ENCODE assay signal across 19 cellular contexts in the genomic region with DNA sequence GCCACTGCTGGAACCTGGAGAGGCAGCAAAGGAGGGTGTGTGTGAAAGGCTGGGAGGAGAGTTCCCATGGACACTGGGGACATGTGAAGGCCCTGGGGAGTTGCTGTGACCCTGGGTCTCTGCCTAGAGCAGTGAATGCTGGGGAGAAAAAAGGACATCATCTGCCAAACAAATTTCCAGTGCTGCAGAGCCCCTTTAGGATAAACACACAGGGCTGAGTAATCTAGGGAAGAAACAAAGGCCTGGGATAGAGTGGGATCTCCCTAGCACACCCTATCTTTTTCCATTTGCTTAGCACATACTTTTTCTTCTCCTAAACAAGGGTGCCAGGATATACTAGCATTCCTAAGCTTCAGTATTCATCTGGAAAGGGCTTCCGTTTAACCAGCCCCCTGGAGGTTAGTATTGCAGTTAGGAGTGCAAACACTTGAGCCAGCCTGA. TPM values are rescaled to one million over a fixed set of nuclear protein-coding genes. Genes with fewer than 3 reads are reported as not detected.
A peak's percentile ranks its signal among the peaks of the same experiment; 100 is the strongest.
DNase-seq lines count a peak whose midpoint lies in the region; ATAC-seq and TF ChIP-seq lines count a peak whose summit lies in the region.
"Had no signal": no experiment of that assay in that cellular context is flagged by ENCODE, and none has a peak within 500 bp of the region (broad histone marks: within the 10 kb centered on the region; RNA-seq: fewer than 3 reads in every experiment).

No MANE protein-coding gene starts in this region.

- no peaks in the 10 kb centered on the region for H3K9me3 ChIP-seq in BLaER1 treated with 17β-estradiol and CSF1 and Interleukin-3, amounts not matched to agents 10 nM and 100 nM (replicated peaks in 1 of 11)
- H3K9me3 ChIP-seq in cardiac muscle cell (ENCODE audit: low read depth) (no peaks in the 10 kb centered on the region), osteoblast (ENCODE audit: low read depth, low read length) (no peaks in the 10 kb centered on the region), PC-3 (ENCODE audit: low read length) (no peaks in the 10 kb centered on the region)
- H3K9me3 ChIP-seq: upper lobe of right lung had no signal

- H3K9me2 ChIP-seq in PC-3 (replicated peaks; ENCODE audit: low read length): no peaks in the 10 kb centered on the region

- peak; percentile 54 for ATAC-seq in WTC11
- no peak for ATAC-seq in HG03439 (IDR thresholded peaks at IDR 0.05; ENCODE audit: unreplicated experiment)
- no peak for ATAC-seq in PC-3
- ATAC-seq in HG02588 (IDR thresholded peaks at IDR 0.05; ENCODE audit: unreplicated experiment): no peak
- ATAC-seq: K562, upper lobe of right lung had no signal

- peaks cover 26 to 98% (median 77%) of the 10 kb centered on the region in 10 experiments for H3K4me1 ChIP-seq in BLaER1 treated with 17β-estradiol and CSF1 and Interleukin-3, amounts not matched to agents 10 nM and 100 nM
- H3K4me1 ChIP-seq in cardiac muscle cell (ENCODE audit: low read depth): peaks cover 27% of the 10 kb centered on the region
- peaks cover 2% of the 10 kb centered on the region for H3K4me1 ChIP-seq in osteoblast (ENCODE audit: insufficient read depth, low read length)
- H3K4me1 ChIP-seq in PC-3 (ENCODE audit: insufficient read depth, low read length): no peaks in the 10 kb centered on the region
- H3K4me1 ChIP-seq: upper lobe of right lung had no signal

- intact Hi-C loops in PC-3 (cut with micrococcal nuclease): no loop called here

- no peaks in the 10 kb centered on the region for H3K36me3 Mint-ChIP-seq in WTC11
- H3K36me3 Mint-ChIP-seq: activated naive CD4-positive, alpha-beta T cell treated with anti-CD3 and anti-CD28 coated beads, Interleukin-2, amount 50 U/mL, for 24 hours had no signal

- H3K4me3 Mint-ChIP-seq in WTC11: no peak overlapping the region
- H3K4me3 Mint-ChIP-seq: activated naive CD4-positive, alpha-beta T cell treated with anti-CD3 and anti-CD28 coated beads, Interleukin-2, amount 50 U/mL, for 24 hours; CD14-positive monocyte; central memory CD8-positive, alpha-beta T cell; mesothelial cell of epicardium had no signal

- TF ChIP-seq CTCF in WTC11 (IDR thresholded peaks at IDR 0.05) (no peak), cardiac muscle cell (IDR thresholded peaks at IDR 0.05; ENCODE audit: low read depth, low read length) (peak; percentile 17), osteoblast (IDR thresholded peaks at IDR 0.05; ENCODE audit: extremely low read depth, low read depth, low read length) (no peak), PC-3 (conservative IDR thresholded peaks at IDR 0.05; ENCODE audit: low read depth, low read length) (no peak), GM13976 (IDR thresholded peaks at IDR 0.05; ENCODE audit: borderline replicate concordance, control extremely low read depth, extremely low read depth, insufficient read depth, missing control alignments) (no peak)

- H3K27me3 ChIP-seq in BLaER1 treated with 17β-estradiol and CSF1 and Interleukin-3, amounts not matched to agents 10 nM and 100 nM: no peaks in the 10 kb centered on the region
- H3K27me3 ChIP-seq in cardiac muscle cell (no peaks in the 10 kb centered on the region), osteoblast (ENCODE audit: insufficient read depth, low read length) (no peaks in the 10 kb centered on the region), PC-3 (ENCODE audit: low read length) (no peaks in the 10 kb centered on the region)
- H3K27me3 ChIP-seq: upper lobe of right lung had no signal

- peak overlapping the region; percentile 60; the same call in 1 of the 2 replicates for H3K27ac Mint-ChIP-seq in WTC11
- H3K27ac Mint-ChIP-seq: activated naive CD4-positive, alpha-beta T cell treated with anti-CD3 and anti-CD28 coated beads, Interleukin-2, amount 50 U/mL, for 24 hours; CD14-positive monocyte; mesothelial cell of epicardium had no signal

- DNase-seq in WTC11 (ENCODE audit: low spot score): no peak
- DNase-seq in cardiac muscle cell (ENCODE audit: low read depth in 1 of 2, low spot score in 1 of 2): peak in 1 of 2 donors; percentile 41
- peak; percentile 43 for DNase-seq in osteoblast (ENCODE audit: insufficient read length, low spot score, missing footprints)
- no peak for DNase-seq in PC-3
- DNase-seq in GM13976 (ENCODE audit: low spot score): no peak
- DNase-seq: activated CD8-positive, alpha-beta memory T cell treated with anti-CD3 and anti-CD28 coated beads, Interleukin-2, amount 50 U/mL, for 4 hours; NCI-H1105 treated with DMSO at 0.1 percent for 48 hours; NCI-H446; upper lobe of right lung had no signal

- peak overlapping the region in 1 of 10 experiments; percentile 11; a peak in 1 of 20 replicates for H3K4me3 ChIP-seq in BLaER1 treated with 17β-estradiol and CSF1 and Interleukin-3, amounts not matched to agents 10 nM and 100 nM
- H3K4me3 ChIP-seq in cardiac muscle cell: no peak overlapping the region
- no peak overlapping the region for H3K4me3 ChIP-seq in osteoblast (ENCODE audit: insufficient read depth, low read length)
- no peak overlapping the region for H3K4me3 ChIP-seq in PC-3 (ENCODE audit: low read length)
- H3K4me3 ChIP-seq: K562, SK-N-MC, upper lobe of right lung had no signal

- H3K4me2 ChIP-seq in BLaER1 treated with 17β-estradiol and CSF1 and Interleukin-3, amounts not matched to agents 10 nM and 100 nM: peak overlapping the region; percentile 10 to 90 (median 71); a peak in 21 of 22 replicates
- H3K4me2 ChIP-seq in osteoblast (ENCODE audit: insufficient read depth, low read length): no peak overlapping the region
- H3K4me2 ChIP-seq in PC-3 (ENCODE audit: low read length): no peak overlapping the region

- in situ Hi-C loops in GM13976 (cut with MboI; ENCODE audit: low sequenced_read_pairs, unreplicated experiment): no loop called here

- CTCF ChIA-PET in WTC11 (lab: Charles Lee): interaction anchor here (0.6 to 3.3 kb wide), 15 partner anchors 8 to 291 kb away, joined by 3 to 33 read pairs (median 3); partner anchors contain the start of gene ACBD4
- CTCF ChIA-PET in PC-3 (lab: Charles Lee): interaction anchor here (1.4 kb wide), 1 partner anchor 65 kb away, joined by 6 read pairs; no protein-coding TSS in a partner anchor

- H3K27ac ChIP-seq in BLaER1 treated with 17β-estradiol and CSF1 and Interleukin-3, amounts not matched to agents 10 nM and 100 nM: peak overlapping the region in 2 of 11 experiments; percentile 29 to 50; a peak in 4 of 22 replicates
- peak overlapping the region; percentile 87 for H3K27ac ChIP-seq in cardiac muscle cell
- no peak overlapping the region for H3K27ac ChIP-seq in osteoblast (ENCODE audit: low read depth, low read length)
- no peak overlapping the region for H3K27ac ChIP-seq in PC-3 (ENCODE audit: low read length)
- H3K27ac ChIP-seq: SK-N-MC, upper lobe of right lung had no signal

- no TSS peak for BruUV-seq in PC-3 (replicated peaks; lab: Mats Ljungman, UMichigan)

- H3K27me3 Mint-ChIP-seq in WTC11 (ENCODE audit: low read depth): no peaks in the 10 kb centered on the region
- H3K27me3 Mint-ChIP-seq: activated naive CD4-positive, alpha-beta T cell treated with anti-CD3 and anti-CD28 coated beads, Interleukin-2, amount 50 U/mL, for 24 hours; central memory CD8-positive, alpha-beta T cell had no signal

- peaks cover 45% of the 10 kb centered on the region for H3K4me1 Mint-ChIP-seq in WTC11
- H3K4me1 Mint-ChIP-seq: activated naive CD4-positive, alpha-beta T cell treated with anti-CD3 and anti-CD28 coated beads, Interleukin-2, amount 50 U/mL, for 24 hours; CD14-positive monocyte had no signal

- POLR2A ChIA-PET in WTC11 (lab: Charles Lee): interaction anchor here (0.7 to 1.5 kb wide), 3 partner anchors 64 to 69 kb away, joined by 3 to 5 read pairs (median 4); no protein-coding TSS in a partner anchor
- POLR2A ChIA-PET in PC-3 (lab: Charles Lee; ENCODE audit: unreplicated experiment): no interaction called here

- H3K9me3 Mint-ChIP-seq in WTC11: no peaks in the 10 kb centered on the region
- H3K9me3 Mint-ChIP-seq: activated naive CD4-positive, alpha-beta T cell treated with anti-CD3 and anti-CD28 coated beads, Interleukin-2, amount 50 U/mL, for 24 hours; central memory CD8-positive, alpha-beta T cell; mesothelial cell of epicardium had no signal

- H4K20me1 ChIP-seq in BLaER1 treated with 17β-estradiol and CSF1 and Interleukin-3, amounts not matched to agents 10 nM and 100 nM: peaks cover 0 to 8% (median 4%) of the 10 kb centered on the region in 11 experiments; a peak in 7 of 22 replicates
- H4K20me1 ChIP-seq in osteoblast (ENCODE audit: insufficient read depth, low read length) (no peaks in the 10 kb centered on the region), PC-3 (ENCODE audit: low read length) (no peaks in the 10 kb centered on the region)

- H3K79me2 ChIP-seq in osteoblast (ENCODE audit: insufficient read depth, low read length): no peaks in the 10 kb centered on the region
- H3K79me2 ChIP-seq in PC-3 (ENCODE audit: low read length): no peaks in the 10 kb centered on the region

- peaks cover 0 to 16% (median 13%) of the 10 kb centered on the region in 11 experiments; a peak in 13 of 22 replicates for H3K36me3 ChIP-seq in BLaER1 treated with 17β-estradiol and CSF1 and Interleukin-3, amounts not matched to agents 10 nM and 100 nM
- H3K36me3 ChIP-seq in cardiac muscle cell: no peaks in the 10 kb centered on the region
- no peaks in the 10 kb centered on the region for H3K36me3 ChIP-seq in osteoblast (ENCODE audit: insufficient read depth, low read length)
- H3K36me3 ChIP-seq in PC-3 (ENCODE audit: low read depth, low read length): no peaks in the 10 kb centered on the region
- H3K36me3 ChIP-seq: upper lobe of right lung had no signal

- no peaks in the 10 kb centered on the region for H3F3A ChIP-seq in PC-3 (ENCODE audit: low read length, unreplicated experiment)

- H3K9ac ChIP-seq in BLaER1 treated with 17β-estradiol and CSF1 and Interleukin-3, amounts not matched to agents 10 nM and 100 nM: peak overlapping the region in 4 of 11 experiments; percentile 11 to 53 (median 20); a peak in 3 of 22 replicates
- H3K9ac ChIP-seq in PC-3 (ENCODE audit: low read length): no peak overlapping the region

- no peak overlapping the region for H2AFZ ChIP-seq in osteoblast (ENCODE audit: low read length)
- no peak overlapping the region for H2AFZ ChIP-seq in PC-3 (ENCODE audit: low read length)

RNA-seq across cellular contexts. Expression of gene HIGD1B, which starts 3.3 kb away (rescaled TPM):
- total RNA-seq in WTC11 (2021) (not detected in 3 replicates), cardiac muscle cell (not detected in 2 replicates), osteoblast (not detected in 2 replicates), PC-3 (2014; rRNA removed) (not detected in 2 replicates)
- 0.55 TPM in 1 of 2 replicates, not detected in the other for polyA plus RNA-seq in cardiac muscle cell
- total RNA-seq: Daoy, K562, mesothelial cell of epicardium had no signal
- polyA plus RNA-seq: CD14-positive monocyte, K562 had no signal

RNA-seq across cellular contexts. Expression of gene GJC1, which starts 14.3 kb away (rescaled TPM):
- total RNA-seq in WTC11 (2021): 102 to 107 TPM (median 104 TPM) in 3 replicates
- total RNA-seq in cardiac muscle cell: 25.8 and 37.3 TPM in 2 replicates
- polyA plus RNA-seq in cardiac muscle cell: 14.8 and 27.0 TPM in 2 replicates
- total RNA-seq in osteoblast: 10.3 and 10.5 TPM in 2 replicates
- total RNA-seq in PC-3 (2014; rRNA removed): 16.4 and 17.1 TPM in 2 replicates
- polyA plus RNA-seq: CD14-positive monocyte had no signal

RNA-seq across cellular contexts. Expression of gene EFTUD2, which starts 54.8 kb away (rescaled TPM):
- total RNA-seq in WTC11 (2021) (128 to 162 TPM (median 148 TPM) in 3 replicates), cardiac muscle cell (101 and 151 TPM in 2 replicates), osteoblast (72.7 and 81.0 TPM in 2 replicates), PC-3 (2014; rRNA removed) (227 and 292 TPM in 2 replicates)
- polyA plus RNA-seq in cardiac muscle cell: 105 and 141 TPM in 2 replicates

Comparison
In these comparisons a context has a peak if more than half of its experiments do, and no peak if none do; other contexts are left out.
1. H3K4me2 ChIP-seq: peak in BLaER1 treated with 17β-estradiol and CSF1 and Interleukin-3, amounts not matched to agents 10 nM and 100 nM (11 of 11); none in osteoblast (single experiment) and PC-3 (single experiment).